Comparison of ENCODE assay signal across 8 cellular contexts in the genomic region with DNA sequence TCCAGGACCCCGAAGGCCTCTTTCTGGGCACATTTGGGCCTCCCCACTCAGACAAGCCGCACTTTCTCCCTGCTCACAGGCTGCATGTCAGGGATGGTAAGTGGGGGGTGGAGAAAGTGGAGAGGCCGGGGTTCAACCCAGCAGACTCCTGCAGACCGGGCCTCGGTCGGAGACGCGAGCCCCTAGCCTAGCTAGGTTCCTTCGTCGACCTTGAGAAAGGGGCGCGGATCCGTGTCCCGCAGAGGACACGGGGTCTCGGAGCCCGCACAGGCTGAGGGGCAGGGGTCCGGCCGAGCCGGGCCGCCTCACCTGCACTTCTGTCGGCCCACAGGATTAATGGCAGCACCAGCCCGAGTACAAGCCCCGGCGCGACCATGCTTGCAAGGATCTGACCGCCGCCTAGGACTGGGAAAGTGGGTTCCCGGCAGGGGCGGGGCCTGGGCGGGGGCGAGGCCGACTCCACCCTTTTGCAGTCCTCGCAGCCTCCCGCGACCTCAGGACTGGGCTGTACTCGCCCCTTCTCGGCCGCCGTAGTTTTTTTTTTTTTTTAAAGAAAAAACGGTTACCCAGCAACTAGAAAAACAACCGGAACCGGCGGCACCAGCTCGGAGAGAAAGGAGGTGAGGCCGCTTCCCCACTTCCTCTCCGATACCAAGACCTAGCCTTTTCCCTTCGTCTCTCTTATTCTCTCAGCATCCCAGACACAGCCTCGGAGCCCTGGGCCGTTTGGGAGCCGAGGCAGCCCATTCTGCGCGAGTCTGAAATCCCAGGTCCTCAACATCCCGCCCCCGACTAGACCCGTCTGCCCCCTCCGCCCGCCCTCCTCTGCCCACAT. TPM values are rescaled to one million over a fixed set of nuclear protein-coding genes. Genes with fewer than 3 reads are reported as not detected.
A peak's percentile ranks its signal among the peaks of the same experiment; 100 is the strongest.
DNase-seq lines count a peak whose midpoint lies in the region; ATAC-seq and TF ChIP-seq lines count a peak whose summit lies in the region.

A gene with protein sequence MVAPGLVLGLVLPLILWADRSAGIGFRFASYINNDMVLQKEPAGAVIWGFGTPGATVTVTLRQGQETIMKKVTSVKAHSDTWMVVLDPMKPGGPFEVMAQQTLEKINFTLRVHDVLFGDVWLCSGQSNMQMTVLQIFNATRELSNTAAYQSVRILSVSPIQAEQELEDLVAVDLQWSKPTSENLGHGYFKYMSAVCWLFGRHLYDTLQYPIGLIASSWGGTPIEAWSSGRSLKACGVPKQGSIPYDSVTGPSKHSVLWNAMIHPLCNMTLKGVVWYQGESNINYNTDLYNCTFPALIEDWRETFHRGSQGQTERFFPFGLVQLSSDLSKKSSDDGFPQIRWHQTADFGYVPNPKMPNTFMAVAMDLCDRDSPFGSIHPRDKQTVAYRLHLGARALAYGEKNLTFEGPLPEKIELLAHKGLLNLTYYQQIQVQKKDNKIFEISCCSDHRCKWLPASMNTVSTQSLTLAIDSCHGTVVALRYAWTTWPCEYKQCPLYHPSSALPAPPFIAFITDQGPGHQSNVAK (minus strand): TSS at position 407 of the 835 bp plus-strand sequence. CDS start 31 bp downstream, at position 376.
A gene (plus strand): TSS at position 572 of the 835 bp plus-strand sequence. CDS start 1,361 bp downstream, outside the sequence.

- peaks cover 0 to 2% (median 0%) of the 10 kb centered on the region in 9 donors for H3K9me3 Mint-ChIP-seq in naive thymus-derived CD8-positive, alpha-beta T cell
- H3K9me3 Mint-ChIP-seq in stimulated activated naive B cell treated with anti-CD40 and anti-IgM and Interleukin-4, amounts not matched to agents 10 μg/mL and 1 μg/mL and 100 μg/mL, for 72 hours, result no peaks in the 10 kb centered on the region

- peaks cover 0 to 2% (median 0%) of the 10 kb centered on the region in 3 donors for H3K36me3 Mint-ChIP-seq in naive thymus-derived CD8-positive, alpha-beta T cell
- no peaks in the 10 kb centered on the region for H3K36me3 Mint-ChIP-seq in stimulated activated naive B cell treated with anti-CD40 and anti-IgM and Interleukin-4, amounts not matched to agents 10 μg/mL and 1 μg/mL and 100 μg/mL, for 72 hours

- peak within 1 kb of the TSS; percentile 78 to 98 (median 91) for H3K4me3 Mint-ChIP-seq in naive thymus-derived CD8-positive, alpha-beta T cell
- H3K4me3 Mint-ChIP-seq in stimulated activated naive B cell treated with anti-CD40 and anti-IgM and Interleukin-4, amounts not matched to agents 10 μg/mL and 1 μg/mL and 100 μg/mL, for 72 hours, result peak within 1 kb of the TSS; percentile 91 to 96

- no peak for TF ChIP-seq CTCF in DOHH2 (IDR thresholded peaks at IDR 0.05; ENCODE audit: low read depth, low read length, poor library complexity, severe bottlenecking)
- no peak for TF ChIP-seq CTCF in KMS-11 (conservative IDR thresholded peaks at IDR 0.05; ENCODE audit: low read depth, low read length)
- no peak for TF ChIP-seq CTCF in RWPE2 (IDR thresholded peaks at IDR 0.05; ENCODE audit: poor library complexity, severe bottlenecking)

- peak within 1 kb of the TSS in 9 of 10 donors; percentile 95 to 100 (median 98) for H3K27ac Mint-ChIP-seq in naive thymus-derived CD8-positive, alpha-beta T cell
- H3K27ac Mint-ChIP-seq in stimulated activated naive B cell treated with anti-CD40 and anti-IgM and Interleukin-4, amounts not matched to agents 10 μg/mL and 1 μg/mL and 100 μg/mL, for 72 hours, result peak within 1 kb of the TSS; percentile 98

- H4K20me1 ChIP-seq in DOHH2 (ENCODE audit: control insufficient read depth, insufficient read depth, low read depth, low read length) (no peaks in the 10 kb centered on the region), KMS-11 (ENCODE audit: insufficient read depth) (no peaks in the 10 kb centered on the region)

- 0 out of 2 replicates have a peak, but pooled peaks cover 10% of the 10 kb centered on the region for H3F3A ChIP-seq in DOHH2 (ENCODE audit: control insufficient read depth, insufficient read depth)

- no peaks in the 10 kb centered on the region for H3K27me3 ChIP-seq in DOHH2 (ENCODE audit: control insufficient read depth, low read length)
- no peaks in the 10 kb centered on the region for H3K27me3 ChIP-seq in KMS-11 (ENCODE audit: insufficient read depth, low read depth)
- H3K27me3 ChIP-seq in RWPE2 (ENCODE audit: insufficient read depth, poor library complexity, severe bottlenecking), result no peaks in the 10 kb centered on the region

- H3K27me3 Mint-ChIP-seq in naive thymus-derived CD8-positive, alpha-beta T cell, result peaks cover 0 to 2% (median 0%) of the 10 kb centered on the region in 5 donors
- no peaks in the 10 kb centered on the region for H3K27me3 Mint-ChIP-seq in stimulated activated naive B cell treated with anti-CD40 and anti-IgM and Interleukin-4, amounts not matched to agents 10 μg/mL and 1 μg/mL and 100 μg/mL, for 72 hours

- H3K4me3 ChIP-seq in DOHH2 (ENCODE audit: low read length), result peak within 1 kb of the TSS; percentile 84
- H3K4me3 ChIP-seq in KMS-11 (IDR thresholded peaks at IDR 0.05; ENCODE audit: insufficient read depth, low read depth, low read length), result no peak within 1 kb of the TSS
- H3K4me3 ChIP-seq in RWPE2 (ENCODE audit: severe bottlenecking), result peak within 1 kb of the TSS; percentile 43

- no peaks in the 10 kb centered on the region for H3K36me3 ChIP-seq in DOHH2 (ENCODE audit: control insufficient read depth, low read length)
- H3K36me3 ChIP-seq in KMS-11 (ENCODE audit: insufficient read depth), result no peaks in the 10 kb centered on the region
- H3K36me3 ChIP-seq in RWPE2 (ENCODE audit: low read depth), result no peaks in the 10 kb centered on the region

- H3K9me2 ChIP-seq in DOHH2 (replicated peaks; ENCODE audit: control insufficient read depth, low read length), result no peaks in the 10 kb centered on the region

- peaks cover 18 to 39% (median 26%) of the 10 kb centered on the region in 4 donors for H3K4me1 Mint-ChIP-seq in naive thymus-derived CD8-positive, alpha-beta T cell
- H3K4me1 Mint-ChIP-seq in stimulated activated naive B cell treated with anti-CD40 and anti-IgM and Interleukin-4, amounts not matched to agents 10 μg/mL and 1 μg/mL and 100 μg/mL, for 72 hours, result peaks cover 16 to 23% of the 10 kb centered on the region in 2 donors

- peak within 1 kb of the TSS; percentile 75 for H2AFZ ChIP-seq in KMS-11 (ENCODE audit: low read depth)

- peaks cover 46% of the 10 kb centered on the region for H3K4me1 ChIP-seq in DOHH2 (ENCODE audit: control insufficient read depth, low read length)
- peaks cover 34% of the 10 kb centered on the region for H3K4me1 ChIP-seq in KMS-11 (ENCODE audit: low read depth, poor library complexity, severe bottlenecking)
- H3K4me1 ChIP-seq in RWPE2 (ENCODE audit: insufficient read depth, poor library complexity, severe bottlenecking), result peaks cover 12% of the 10 kb centered on the region

- peak; percentile 89 for ATAC-seq in GM21737 (IDR thresholded peaks at IDR 0.05; ENCODE audit: unreplicated experiment)
- ATAC-seq in RWPE2 (ENCODE audit: low read depth), result peak; percentile 95
- peak; percentile 75 for ATAC-seq in naive thymus-derived CD8-positive, alpha-beta T cell
- peak; percentile 85 to 91 for ATAC-seq in stimulated activated naive B cell treated with anti-CD40 and anti-IgM and Interleukin-4, amounts not matched to agents 10 μg/mL and 1 μg/mL and 100 μg/mL, for 72 hours (replicated peaks)

- H3K9me3 ChIP-seq in DOHH2 (ENCODE audit: control insufficient read depth, insufficient read depth, low read length), result no peaks in the 10 kb centered on the region
- H3K9me3 ChIP-seq in RWPE2 (ENCODE audit: severe bottlenecking), result no peaks in the 10 kb centered on the region

- H3K27ac ChIP-seq in DOHH2 (ENCODE audit: low read depth, low read length) (no peak within 1 kb of the TSS), KMS-11 (peak within 1 kb of the TSS; percentile 32; the same call in 1 of the 2 replicates), RWPE2 (ENCODE audit: poor library complexity, severe bottlenecking) (peak within 1 kb of the TSS; percentile 27)

- peak; percentile 94 for DNase-seq in RWPE2 (ENCODE audit: low spot score)
- DNase-seq in activated effector memory CD4-positive, alpha-beta T cell treated with Interleukin-2 at 50 U/mL for 16 hours, result peak; percentile 74
- DNase-seq in fibroblast of peridontal ligament (ENCODE audit: extremely low read depth), result peak; percentile 97
- DNase-seq in naive thymus-derived CD8-positive, alpha-beta T cell, result peak; percentile 75 to 93 (median 88)
- peak; percentile 84 for DNase-seq in stimulated activated naive B cell treated with anti-CD40 and anti-IgM and Interleukin-4, amounts not matched to agents 10 μg/mL and 1 μg/mL and 100 μg/mL, for 72 hours

- H3K4me2 ChIP-seq in DOHH2 (ENCODE audit: low read length), result peak within 1 kb of the TSS; percentile 87
- H3K4me2 ChIP-seq in KMS-11, result peak within 1 kb of the TSS; percentile 66

- POLR2A ChIA-PET in naive thymus-derived CD8-positive, alpha-beta T cell (lab: Charles Lee), result interaction anchor here (0.6 to 6.5 kb wide), 13 partner anchors 10 to 280 kb away, joined by 3 to 63 read pairs (median 5); a partner anchor contains a TSS

- H3K9ac ChIP-seq in KMS-11, result peak within 1 kb of the TSS; percentile 75

- peaks cover 12% of the 10 kb centered on the region for H3K79me2 ChIP-seq in DOHH2 (ENCODE audit: control insufficient read depth, low read length)
- no peaks in the 10 kb centered on the region for H3K79me2 ChIP-seq in KMS-11 (ENCODE audit: insufficient read depth, low read depth)

RNA-seq across cellular contexts. Expression of the first gene that starts in this region (rescaled TPM):
- 1 to 10 TPM; 8.8 to 9.3 TPM for total RNA-seq in naive thymus-derived CD8-positive, alpha-beta T cell
- polyA plus RNA-seq in naive thymus-derived CD8-positive, alpha-beta T cell, result 1 to 10 TPM; 3.2 to 5.8 (median 4.2) TPM

RNA-seq across cellular contexts. Expression of the second gene that starts in this region (rescaled TPM):
- under 1 TPM; 0.36 to 0.73 TPM for total RNA-seq in naive thymus-derived CD8-positive, alpha-beta T cell
- polyA plus RNA-seq in naive thymus-derived CD8-positive, alpha-beta T cell, result 1 to 10 TPM; 1.2 to 2.5 (median 1.7) TPM
